ENCODE assay signal across 8 cellular contexts in the genomic region with DNA sequence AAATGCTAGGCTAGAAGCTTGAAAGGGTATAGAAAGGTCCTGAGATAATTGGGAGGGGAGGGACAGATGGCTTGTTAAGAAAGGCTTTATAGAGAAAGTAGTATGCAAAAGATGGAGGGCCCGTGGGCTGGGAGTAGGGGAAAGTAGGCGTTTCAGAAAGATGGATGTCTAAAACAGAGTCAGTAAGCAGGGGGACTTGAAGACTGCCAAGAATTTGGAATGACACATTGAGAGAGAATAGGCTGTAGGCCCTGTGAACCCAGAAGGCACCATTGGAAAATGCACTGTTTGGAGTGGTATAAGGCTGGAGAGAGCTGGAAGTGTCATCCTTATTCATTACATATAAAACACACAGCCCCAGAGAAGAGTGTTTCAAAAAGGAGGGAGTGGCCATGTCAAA. TPM values are rescaled to one million over a fixed set of nuclear protein-coding genes. Genes with fewer than 3 reads are reported as not detected.
DNase-seq lines count a peak whose midpoint lies in the region; ATAC-seq and TF ChIP-seq lines count a peak whose summit lies in the region.

No MANE protein-coding gene starts in this region.

- WGBS in iPS DF 6.9 (ENCODE audit: insufficient coverage, insufficient read length): no CpG with 5 or more reads among the region's 2 CpGs

- TF ChIP-seq CTCF in CD4-positive, alpha-beta T cell (IDR thresholded peaks at IDR 0.05): no peak

- H3K9me3 Mint-ChIP-seq in CD4-positive, alpha-beta T cell: no peaks in the 10 kb centered on the region
- no peaks in the 10 kb centered on the region for H3K9me3 Mint-ChIP-seq in activated naive CD4-positive, alpha-beta T cell treated with anti-CD3 and anti-CD28 coated beads for 36 hours
- H3K9me3 Mint-ChIP-seq in stimulated activated effector memory CD8-positive, alpha-beta T cell treated with anti-CD3 and anti-CD28 coated beads, Interleukin-12 subunit alpha, Interleukin-12 subunit beta, amount 100 ng/mL, for 72 hours: no peaks in the 10 kb centered on the region

- peak overlapping the region; percentile 85 for H3K27ac Mint-ChIP-seq in CD4-positive, alpha-beta T cell
- H3K27ac Mint-ChIP-seq in activated naive CD4-positive, alpha-beta T cell treated with anti-CD3 and anti-CD28 coated beads for 36 hours: peak overlapping the region; percentile 97
- H3K27ac Mint-ChIP-seq in stimulated activated effector memory CD8-positive, alpha-beta T cell treated with anti-CD3 and anti-CD28 coated beads, Interleukin-12 subunit alpha, Interleukin-12 subunit beta, amount 100 ng/mL, for 72 hours: peak overlapping the region; percentile 100

- CTCF ChIA-PET in CD4-positive, alpha-beta T cell (lab: Charles Lee): interaction anchor here (1.3 kb wide), 1 partner anchor 23 kb away, joined by 3 read pairs; no protein-coding TSS in a partner anchor
- CTCF ChIA-PET in activated naive CD4-positive, alpha-beta T cell treated with anti-CD3 and anti-CD28 coated beads for 36 hours (lab: Charles Lee): interaction anchor here (1.9 kb wide), 1 partner anchor 23 kb away, joined by 5 read pairs; no protein-coding TSS in a partner anchor

- H3K4me1 Mint-ChIP-seq in CD4-positive, alpha-beta T cell (ENCODE audit: low read depth): peaks cover 53% of the 10 kb centered on the region
- H3K4me1 Mint-ChIP-seq in activated naive CD4-positive, alpha-beta T cell treated with anti-CD3 and anti-CD28 coated beads for 36 hours (ENCODE audit: low read depth): peaks cover 41% of the 10 kb centered on the region
- H3K4me1 Mint-ChIP-seq in stimulated activated effector memory CD8-positive, alpha-beta T cell treated with anti-CD3 and anti-CD28 coated beads, Interleukin-12 subunit alpha, Interleukin-12 subunit beta, amount 100 ng/mL, for 72 hours: peaks cover 36% of the 10 kb centered on the region

- H3K36me3 Mint-ChIP-seq in CD4-positive, alpha-beta T cell (ENCODE audit: low read depth): peaks cover 60% of the 10 kb centered on the region
- peaks cover 30% of the 10 kb centered on the region for H3K36me3 Mint-ChIP-seq in activated naive CD4-positive, alpha-beta T cell treated with anti-CD3 and anti-CD28 coated beads for 36 hours (ENCODE audit: low read depth)
- peaks cover 50% of the 10 kb centered on the region for H3K36me3 Mint-ChIP-seq in stimulated activated effector memory CD8-positive, alpha-beta T cell treated with anti-CD3 and anti-CD28 coated beads, Interleukin-12 subunit alpha, Interleukin-12 subunit beta, amount 100 ng/mL, for 72 hours

- peak overlapping the region; percentile 99 for H3K9ac ChIP-seq in HUES48 (ENCODE audit: low read depth, low read length)

- no peaks in the 10 kb centered on the region for H3K9me3 ChIP-seq in CD4-positive, alpha-beta T cell (ENCODE audit: control insufficient read depth, low read length)
- H3K9me3 ChIP-seq in HUES48 (ENCODE audit: control insufficient read depth, insufficient read depth, low read length): no peaks in the 10 kb centered on the region
- H3K9me3 ChIP-seq in iPS DF 6.9 (ENCODE audit: control insufficient read depth, insufficient read depth, low read length): no peaks in the 10 kb centered on the region

- H3K27me3 ChIP-seq in CD4-positive, alpha-beta T cell (ENCODE audit: control insufficient read depth, insufficient read depth, low read length): no peaks in the 10 kb centered on the region
- H3K27me3 ChIP-seq in HUES48 (ENCODE audit: control insufficient read depth, insufficient read depth, low read length) (no peaks in the 10 kb centered on the region), iPS DF 6.9 (ENCODE audit: control insufficient read depth, insufficient read depth, low read length) (no peaks in the 10 kb centered on the region)

- no peak for DNase-seq in CD4-positive, alpha-beta T cell
- peak; percentile 24 for DNase-seq in activated naive CD4-positive, alpha-beta T cell treated with anti-CD3 and anti-CD28 coated beads for 36 hours
- no peak for DNase-seq in iPS DF 6.9 (ENCODE audit: low read depth, low spot score)
- DNase-seq in stimulated activated effector memory CD8-positive, alpha-beta T cell treated with anti-CD3 and anti-CD28 coated beads, Interleukin-12 subunit alpha, Interleukin-12 subunit beta, amount 100 ng/mL, for 72 hours (ENCODE audit: low spot score in 2 of 2): no peak
- no peak for DNase-seq in mesenteric fat pad (ENCODE audit: low spot score)
- DNase-seq in DMS153 treated with DMSO at 0.1 percent for 48 hours (lab: John Stamatoyannopoulos, UW; ENCODE audit: unreplicated experiment): no peak

- H3K27me3 Mint-ChIP-seq in CD4-positive, alpha-beta T cell: no peaks in the 10 kb centered on the region
- H3K27me3 Mint-ChIP-seq in activated naive CD4-positive, alpha-beta T cell treated with anti-CD3 and anti-CD28 coated beads for 36 hours (ENCODE audit: low read depth): no peaks in the 10 kb centered on the region

- H3K36me3 ChIP-seq in HUES48 (ENCODE audit: control insufficient read depth, insufficient read depth, low read length) (peaks cover 52% of the 10 kb centered on the region), iPS DF 6.9 (ENCODE audit: control insufficient read depth, insufficient read depth, low read length) (peaks cover 8% of the 10 kb centered on the region; the same call in 1 of the 2 replicates)

- H3K4me3 Mint-ChIP-seq in CD4-positive, alpha-beta T cell: peak overlapping the region; percentile 94
- peak overlapping the region; percentile 97 for H3K4me3 Mint-ChIP-seq in activated naive CD4-positive, alpha-beta T cell treated with anti-CD3 and anti-CD28 coated beads for 36 hours
- peak overlapping the region; percentile 99 for H3K4me3 Mint-ChIP-seq in stimulated activated effector memory CD8-positive, alpha-beta T cell treated with anti-CD3 and anti-CD28 coated beads, Interleukin-12 subunit alpha, Interleukin-12 subunit beta, amount 100 ng/mL, for 72 hours

- POLR2A ChIA-PET in CD4-positive, alpha-beta T cell (lab: Charles Lee): interaction anchor here (0.7 to 3.3 kb wide), 3 partner anchors 15 to 327 kb away, joined by 3 to 40 read pairs (median 26); a partner anchor contains a TSS

- intact Hi-C loops in CD4-positive, alpha-beta T cell (cut with DNase I, micrococcal nuclease): loop anchor here (1.0 to 5.0 kb wide), 7 partner anchors 43 to 1023 kb away; a partner anchor contains a TSS
- intact Hi-C loops in activated naive CD4-positive, alpha-beta T cell treated with anti-CD3 and anti-CD28 coated beads for 36 hours (cut with micrococcal nuclease): loop anchor here (2.0 to 5.0 kb wide), 6 partner anchors 135 to 1023 kb away; a partner anchor contains a TSS

- peaks cover 10% of the 10 kb centered on the region; the same call in 1 of the 2 replicates for H3K4me1 ChIP-seq in HUES48 (ENCODE audit: control insufficient read depth, insufficient read depth, low read length)
- H3K4me1 ChIP-seq in iPS DF 6.9 (ENCODE audit: control insufficient read depth, insufficient read depth, low read length): no peaks in the 10 kb centered on the region

- H3K4me3 ChIP-seq in HUES48 (ENCODE audit: low read depth, low read length): peak overlapping the region; percentile 86
- H3K4me3 ChIP-seq in iPS DF 6.9 (ENCODE audit: low read length): peak overlapping the region; percentile 85; the same call in 1 of the 2 replicates

- H3K27ac ChIP-seq in CD4-positive, alpha-beta T cell (ENCODE audit: low read depth, low read length): peak overlapping the region; percentile 88
- H3K27ac ChIP-seq in HUES48 (ENCODE audit: low read depth, low read length) (no peak overlapping the region), iPS DF 6.9 (ENCODE audit: low read length) (no peak overlapping the region)

- no peak for ATAC-seq in CD4-positive, alpha-beta T cell (ENCODE audit: poor library complexity)
- ATAC-seq in stimulated activated effector memory CD8-positive, alpha-beta T cell treated with anti-CD3 and anti-CD28 coated beads, Interleukin-12 subunit alpha, Interleukin-12 subunit beta, amount 100 ng/mL, for 72 hours: no peak
- ATAC-seq in HG03432 (IDR thresholded peaks at IDR 0.05; ENCODE audit: unreplicated experiment): no peak

RNA-seq across cellular contexts. Expression of a gene that starts 0.9 kb away (rescaled TPM):
- 10 to 100 TPM; 58.4 to 61.7 TPM for total RNA-seq in CD4-positive, alpha-beta T cell
- total RNA-seq in activated naive CD4-positive, alpha-beta T cell treated with anti-CD3 and anti-CD28 coated beads for 36 hours: 100 to 1,000 TPM in 1 of 2 experiments, 10 to 100 TPM in 1; 99.2 to 107 TPM
- total RNA-seq in mesenteric fat pad: 73.0 TPM

RNA-seq across cellular contexts. Expression of a gene that starts 1.2 kb away (rescaled TPM):
- total RNA-seq in CD4-positive, alpha-beta T cell: 1 to 10 TPM; 8.0 to 8.7 TPM
- 10 to 100 TPM; 14.8 to 18.0 TPM for total RNA-seq in activated naive CD4-positive, alpha-beta T cell treated with anti-CD3 and anti-CD28 coated beads for 36 hours
- 8.2 TPM for total RNA-seq in mesenteric fat pad

RNA-seq across cellular contexts. Expression of a gene that starts 45.8 kb away (rescaled TPM):
- 1 to 10 TPM in 1 of 2 experiments, under 1 TPM in 1; 0.99 to 1.4 TPM for total RNA-seq in CD4-positive, alpha-beta T cell
- total RNA-seq in activated naive CD4-positive, alpha-beta T cell treated with anti-CD3 and anti-CD28 coated beads for 36 hours: 1 to 10 TPM; 1.3 to 1.7 TPM
- total RNA-seq in mesenteric fat pad: 39.8 TPM

Comparison
In these comparisons a context has a peak if more than half of its experiments do, and no peak if none do; other contexts are left out.
1. RNA of a gene that starts 45.8 kb away (total RNA-seq): 39.8 TPM in mesenteric fat pad (single experiment); 1.3 to 1.7 TPM in activated naive CD4-positive, alpha-beta T cell treated with anti-CD3 and anti-CD28 coated beads for 36 hours and 0.99 to 1.4 TPM in CD4-positive, alpha-beta T cell; every median in the first group is over 10 times any median in the second.
2. Peak in every context shown above with its lines, with median percentiles within 50 percentile points of each other: H3K27ac Mint-ChIP-seq and H3K4me3 Mint-ChIP-seq.